ENCODE assay signal across 16 cellular contexts in genomic region chr11:114820621-114821020, GRCh38.
DNase-seq lines count a peak whose midpoint lies in the region; TF ChIP-seq lines count a peak whose summit lies in the region.
"Had no signal": no experiment of that assay in that cellular context is flagged by ENCODE, and none has a peak within 500 bp of the region (broad histone marks: within the 10 kb centered on the region; RNA-seq: fewer than 3 reads in every experiment).

No MANE protein-coding gene starts in this region.

- TF ChIP-seq CTCF in WERI-Rb-1 (IDR thresholded peaks at IDR 0.05; ENCODE audit: low read depth, low read length) (peak; percentile 39), nephron progenitor cell (IDR thresholded peaks at IDR 0.05) (no peak)

- no peak overlapping the region for H3K4me3 Mint-ChIP-seq in nephron progenitor cell
- H3K4me3 Mint-ChIP-seq: CD8-positive, alpha-beta memory T cell; GM23338; H9 had no signal

- peak overlapping the region; percentile 19; the same call in 1 of the 2 replicates for H3K4me3 ChIP-seq in WERI-Rb-1 (ENCODE audit: low read depth, low read length)
- H3K4me3 ChIP-seq: BLaER1, GM12878, GM23338 had no signal

- peak overlapping the region; percentile 37 for H3K27ac Mint-ChIP-seq in nephron progenitor cell
- H3K27ac Mint-ChIP-seq: CD8-positive, alpha-beta memory T cell; GM23338; H9 had no signal

- H3K27me3 Mint-ChIP-seq in nephron progenitor cell (ENCODE audit: low read depth, poor library complexity): no peaks in the 10 kb centered on the region

- no peaks in the 10 kb centered on the region for H3K36me3 Mint-ChIP-seq in nephron progenitor cell (ENCODE audit: low read depth)
- H3K36me3 Mint-ChIP-seq: CD8-positive, alpha-beta memory T cell had no signal

- peaks cover 6% of the 10 kb centered on the region for H3K4me1 Mint-ChIP-seq in nephron progenitor cell
- H3K4me1 Mint-ChIP-seq: CD8-positive, alpha-beta memory T cell had no signal

- H3K27me3 ChIP-seq in WERI-Rb-1 (ENCODE audit: insufficient read depth, low read depth, severe bottlenecking): no peaks in the 10 kb centered on the region

- H3K9me3 Mint-ChIP-seq in nephron progenitor cell: peaks cover 11% of the 10 kb centered on the region

- H3K36me3 ChIP-seq in WERI-Rb-1: no peaks in the 10 kb centered on the region
- H3K36me3 ChIP-seq: BLaER1 had no signal

- H3K27ac ChIP-seq in WERI-Rb-1 (peak overlapping the region; percentile 91), caudate nucleus (ENCODE audit: low read depth, low read length) (no peak overlapping the region)
- H3K27ac ChIP-seq: BLaER1 had no signal

- peak; percentile 21 for DNase-seq in NCI-H2171 treated with DMSO at 0.1 percent for 48 hours (lab: John Stamatoyannopoulos, UW)
- DNase-seq in NCI-H2171 (lab: John Stamatoyannopoulos, UW): no peak
- peak; percentile 5 for DNase-seq in NCI-H2227 treated with DMSO at 0.1 percent for 48 hours (lab: John Stamatoyannopoulos, UW)
- DNase-seq in WERI-Rb-1: peak; percentile 87
- DNase-seq in nephron progenitor cell: no peak
- no peak for DNase-seq in SW480 (ENCODE audit: low spot score)
- no peak for DNase-seq in caudate nucleus (lab: John Stamatoyannopoulos, UW)
- DNase-seq in GM03348 (ENCODE audit: low spot score): no peak
- DNase-seq: 8988T; AML-193; Caco-2; CD8-positive, alpha-beta memory T cell; H9 had no signal

- H3K9me3 ChIP-seq in WERI-Rb-1 (ENCODE audit: severe bottlenecking): peaks cover 6% of the 10 kb centered on the region
- H3K9me3 ChIP-seq: BLaER1, Caco-2 had no signal

Comparison
In these comparisons a context has a peak if more than half of its experiments do, and no peak if none do; other contexts are left out.
1. DNase-seq: peak in NCI-H2171 treated with DMSO at 0.1 percent for 48 hours (single experiment), NCI-H2227 treated with DMSO at 0.1 percent for 48 hours (single experiment) and WERI-Rb-1 (single experiment); none in NCI-H2171 (single experiment), nephron progenitor cell (single experiment), SW480 (single experiment), caudate nucleus (0 of 61) and GM03348 (single experiment).